In the genomic region with DNA sequence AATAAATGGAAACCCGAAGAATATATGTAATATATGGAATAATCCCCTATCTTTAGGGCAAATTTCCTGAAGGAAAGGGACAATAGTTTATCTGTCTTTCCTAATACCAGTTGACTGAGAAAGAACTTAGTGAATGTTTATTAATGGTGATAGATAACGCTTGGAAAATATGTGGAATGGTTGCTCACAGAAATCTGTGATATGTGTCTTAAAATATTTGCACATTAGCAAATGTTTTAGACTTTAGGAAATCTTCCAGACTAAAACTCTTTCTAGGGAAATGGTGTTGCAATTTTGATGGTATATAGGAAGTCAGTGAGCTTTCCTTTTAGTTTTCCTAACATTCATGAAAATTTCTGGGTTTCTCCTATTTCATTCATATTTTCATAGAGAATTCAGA, we compare ENCODE assay signal across 22 cellular contexts.
"Had no signal": no experiment of that assay in that cellular context is flagged by ENCODE, and none has a peak within 500 bp of the region (broad histone marks: within the 10 kb centered on the region; RNA-seq: fewer than 3 reads in every experiment).

No MANE protein-coding gene starts in this region.

- H3K9me3 Mint-ChIP-seq: IgD-negative memory B cell had no signal

- H3K4me3 Mint-ChIP-seq: IgD-negative memory B cell had no signal

- H3K36me3 ChIP-seq: SJSA1 had no signal

- DNase-seq: Kasumi-1, MM.1S, NCI-H1105, NCI-H1417, NCI-H1436 treated with DMSO at 0.1 percent for 48 hours, NCI-H1694, NCI-H187 treated with DMSO at 0.1 percent for 48 hours, NCI-H2029 treated with DMSO at 0.1 percent for 48 hours, NCI-H2171 treated with DMSO at 0.1 percent for 48 hours, NCI-H510A, NCI-H524 treated with DMSO at 0.1 percent for 48 hours, NCI-H69, NCI-H774, Right ventricle myocardium superior, RPMI8226, SIG-M5 had no signal

- H3K4me2 ChIP-seq: KMS-11 had no signal

- H3K4me3 ChIP-seq: K562, SJSA1, SK-N-MC had no signal

- H3K27me3 Mint-ChIP-seq: IgD-negative memory B cell had no signal

- H3K9ac ChIP-seq: KMS-11 had no signal

- H3K27ac Mint-ChIP-seq: IgD-negative memory B cell had no signal

- H3K4me1 ChIP-seq: SJSA1 had no signal

- H3K27ac ChIP-seq: HL-60, KMS-11, SJSA1, SK-N-MC had no signal

- H3K9me3 ChIP-seq: SJSA1 had no signal
